In the genomic region with DNA sequence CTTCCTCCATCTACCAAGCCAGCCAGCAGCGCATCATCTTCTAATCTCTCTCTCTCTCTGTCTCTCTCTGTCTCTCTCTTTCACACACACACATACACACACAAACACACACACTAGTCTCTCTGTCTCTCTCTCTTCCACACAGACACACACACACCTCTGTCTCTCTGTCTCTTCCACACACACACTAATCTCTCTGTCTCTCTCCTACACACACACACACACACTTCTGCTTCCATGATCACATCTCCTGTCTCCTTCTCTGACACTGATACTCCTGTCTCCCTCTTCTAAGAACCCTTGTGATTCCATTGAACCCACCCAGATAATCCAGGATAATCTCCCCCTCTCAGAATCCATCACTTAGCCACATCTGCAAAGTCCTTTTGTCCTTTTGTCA, we compare ENCODE assay signal across 1 cellular context.
A peak's percentile ranks its signal among the peaks of the same experiment; 100 is the strongest.
TF ChIP-seq lines count a peak whose summit lies in the region.

No MANE protein-coding gene starts in this region.

TF ChIP-seq in K562, 482 proteins besides CTCF, POLR2A, EP300 and RAD21:
- TF ChIP-seq HDAC3 (IDR thresholded peaks at IDR 0.05; ENCODE audit: borderline replicate concordance, partially characterized antibody) = no peak
- TF ChIP-seq MCM3 (IDR thresholded peaks at IDR 0.05) = peak; percentile 63; the same call in 1 of the 2 replicates
